25 cellular contexts compared by ENCODE assay signal in genomic region chr11:19879309-19880087, GRCh38.
DNase-seq lines count a peak whose midpoint lies in the region; ATAC-seq and TF ChIP-seq lines count a peak whose summit lies in the region.
"Had no signal": no experiment of that assay in that cellular context is flagged by ENCODE, and none has a peak within 500 bp of the region (broad histone marks: within the 10 kb centered on the region; RNA-seq: fewer than 3 reads in every experiment).

No MANE protein-coding gene starts in this region.

- H3K36me3 Mint-ChIP-seq in nephron progenitor cell (ENCODE audit: low read depth) (no peaks in the 10 kb centered on the region), progenitor cell of endocrine pancreas (ENCODE audit: insufficient read depth) (peaks cover 5% of the 10 kb centered on the region)
- H3K36me3 Mint-ChIP-seq: mesothelial cell of epicardium, naive B cell, T-cell had no signal

- H3K27ac ChIP-seq in psoas muscle: no peak overlapping the region
- H3K27ac ChIP-seq: BLaER1 treated with 17β-estradiol and CSF1 and Interleukin-3, amounts not matched to agents 10 nM and 100 nM; gastrocnemius medialis; left lung; skin epidermis; upper lobe of left lung had no signal

- intact Hi-C loops in left cardiac atrium (cut with DNase I) (loop anchor here in 1 of 2 donors (10.0 kb wide), 1 partner anchor 115 kb away; no protein-coding TSS in a partner anchor), psoas muscle (cut with DNase I) (no loop called here)

- H3K9me3 Mint-ChIP-seq in nephron progenitor cell: no peaks in the 10 kb centered on the region
- H3K9me3 Mint-ChIP-seq in progenitor cell of endocrine pancreas (ENCODE audit: low read depth): no peaks in the 10 kb centered on the region
- H3K9me3 Mint-ChIP-seq: activated CD4-positive, alpha-beta T cell treated with anti-CD3 and anti-CD28 coated beads, Interleukin-2, amount 10 ng/mL, durations not matched to agents 7 days and 5 days; dendritic cell treated with granulocyte-macrophage colony-stimulating factor and Interleukin-4, amounts not matched to agents 40 ng/mL and 50 ng/mL, for 4 days; mesothelial cell of epicardium; T-cell had no signal

- peaks cover 0 to 7% of the 10 kb centered on the region in 2 donors for H3K36me3 ChIP-seq in psoas muscle (ENCODE audit: insufficient read depth in 1 of 2, low read depth in 1 of 2)
- H3K36me3 ChIP-seq: BLaER1 treated with 17β-estradiol and CSF1 and Interleukin-3, amounts not matched to agents 10 nM and 100 nM; gastrocnemius medialis; left lung had no signal

- no peaks in the 10 kb centered on the region for H3K4me1 ChIP-seq in psoas muscle
- H3K4me1 ChIP-seq: left lung, upper lobe of left lung had no signal

- H3K9me3 ChIP-seq in psoas muscle: no peaks in the 10 kb centered on the region
- H3K9me3 ChIP-seq: BLaER1 treated with 17β-estradiol and CSF1 and Interleukin-3, amounts not matched to agents 10 nM and 100 nM; gastrocnemius medialis; left lung; upper lobe of left lung had no signal

- ATAC-seq in left cardiac atrium (peak; percentile 88 to 94), psoas muscle (peak in 3 of 4 donors; percentile 42 to 45 (median 44))
- ATAC-seq: gastrocnemius medialis, left lung, T-cell had no signal

- H3K4me3 Mint-ChIP-seq in nephron progenitor cell (no peak overlapping the region), progenitor cell of endocrine pancreas (ENCODE audit: low read depth) (no peak overlapping the region)
- H3K4me3 Mint-ChIP-seq: activated CD4-positive, alpha-beta T cell treated with anti-CD3 and anti-CD28 coated beads, Interleukin-2, amount 10 ng/mL, durations not matched to agents 7 days and 5 days; dendritic cell treated with granulocyte-macrophage colony-stimulating factor and Interleukin-4, amounts not matched to agents 40 ng/mL and 50 ng/mL, for 4 days; mesothelial cell of epicardium; naive B cell; T-cell had no signal

- DNase-seq in NCI-H446 (lab: John Stamatoyannopoulos, UW) (peak; percentile 86 to 96), cerebellar cortex (ENCODE audit: low spot score) (peak; percentile 95), left cardiac atrium (peak; percentile 41), psoas muscle (no peak), HPDE6-E6E7 (ENCODE audit: extremely low spot score) (no peak), nephron progenitor cell (no peak), progenitor cell of endocrine pancreas (ENCODE audit: low spot score, unreplicated experiment) (no peak)
- DNase-seq: activated CD4-positive, alpha-beta T cell treated with anti-CD3 and anti-CD28 coated beads, Interleukin-2, amount 10 ng/mL, durations not matched to agents 7 days and 5 days; activated effector memory CD4-positive, alpha-beta T cell treated with anti-CD3 and anti-CD28 coated beads, Interleukin-2, amount 50 U/mL, for 16 hours; central memory CD4-positive, alpha-beta T cell; DMS153; gastrocnemius medialis; H7; left lung; naive B cell; NCI-H1930; NCI-H2227 treated with DMSO at 0.1 percent for 48 hours; NCI-H748 treated with DMSO at 0.1 percent for 48 hours; stimulated activated naive CD4-positive, alpha-beta T cell; T-cell had no signal

- WGBS in psoas muscle, 3 donors: 46 to 79% (median 62%) methylated on average over 16 of the region's 16 CpGs

- no peak overlapping the region for H3K4me3 ChIP-seq in psoas muscle
- H3K4me3 ChIP-seq: BLaER1 treated with 17β-estradiol and CSF1 and Interleukin-3, amounts not matched to agents 10 nM and 100 nM; gastrocnemius medialis; left lung; skin epidermis; upper lobe of left lung had no signal

- TF ChIP-seq CTCF in psoas muscle (IDR thresholded peaks at IDR 0.05): no peak
- TF ChIP-seq CTCF in nephron progenitor cell (IDR thresholded peaks at IDR 0.05): no peak
- no peak for TF ChIP-seq CTCF in progenitor cell of endocrine pancreas (IDR thresholded peaks at IDR 0.05; ENCODE audit: unreplicated experiment)

- H3K27ac Mint-ChIP-seq in nephron progenitor cell (no peak overlapping the region), progenitor cell of endocrine pancreas (no peak overlapping the region)
- H3K27ac Mint-ChIP-seq: activated CD4-positive, alpha-beta T cell treated with anti-CD3 and anti-CD28 coated beads, Interleukin-2, amount 10 ng/mL, durations not matched to agents 7 days and 5 days; dendritic cell treated with granulocyte-macrophage colony-stimulating factor and Interleukin-4, amounts not matched to agents 40 ng/mL and 50 ng/mL, for 4 days; mesothelial cell of epicardium; T-cell had no signal

- H3K27me3 Mint-ChIP-seq in nephron progenitor cell (ENCODE audit: low read depth, poor library complexity): no peaks in the 10 kb centered on the region
- no peaks in the 10 kb centered on the region for H3K27me3 Mint-ChIP-seq in progenitor cell of endocrine pancreas
- H3K27me3 Mint-ChIP-seq: dendritic cell treated with granulocyte-macrophage colony-stimulating factor and Interleukin-4, amounts not matched to agents 40 ng/mL and 50 ng/mL, for 4 days had no signal

- H3K27me3 ChIP-seq in psoas muscle (ENCODE audit: insufficient read depth in 3 of 3, low read length in 2 of 3): no peaks in the 10 kb centered on the region
- H3K27me3 ChIP-seq: BLaER1 treated with 17β-estradiol and CSF1 and Interleukin-3, amounts not matched to agents 10 nM and 100 nM; gastrocnemius medialis; left lung; upper lobe of left lung had no signal

- H3K4me1 Mint-ChIP-seq in nephron progenitor cell (peaks cover 22% of the 10 kb centered on the region), progenitor cell of endocrine pancreas (ENCODE audit: low read depth) (no peaks in the 10 kb centered on the region)
- H3K4me1 Mint-ChIP-seq: activated CD4-positive, alpha-beta T cell treated with anti-CD3 and anti-CD28 coated beads, Interleukin-2, amount 10 ng/mL, durations not matched to agents 7 days and 5 days; mesothelial cell of epicardium; naive B cell; T-cell had no signal

Comparison
In these comparisons a context has a peak if more than half of its experiments do, and no peak if none do; other contexts are left out.
1. DNase-seq: peak in NCI-H446 (2 of 2), cerebellar cortex (single experiment) and left cardiac atrium (single experiment); none in psoas muscle (0 of 2), HPDE6-E6E7 (single experiment), nephron progenitor cell (single experiment) and progenitor cell of endocrine pancreas (single experiment).